In the genomic region with DNA sequence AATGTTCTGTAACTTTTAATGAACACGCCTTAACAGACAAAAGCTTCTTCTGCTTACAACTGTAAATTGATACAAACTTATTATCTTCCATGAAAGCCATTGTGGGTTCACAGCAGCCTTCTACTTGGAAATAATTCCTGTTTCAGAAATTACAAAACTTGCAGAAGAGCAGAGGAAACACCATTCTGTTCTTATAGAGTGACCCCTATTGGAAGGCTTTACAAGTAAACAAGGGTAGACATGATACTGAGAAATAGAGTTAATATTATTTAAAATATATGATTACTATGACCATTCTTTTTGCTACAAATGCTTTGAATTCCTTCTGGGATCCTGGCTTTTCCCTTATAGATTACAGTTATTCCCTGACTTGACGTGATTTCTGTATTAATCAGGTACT, we compare ENCODE assay signal across 21 cellular contexts. TPM values are rescaled to one million over a fixed set of nuclear protein-coding genes. Genes with fewer than 3 reads are reported as not detected.
"Had no signal": no experiment of that assay in that cellular context is flagged by ENCODE, and none has a peak within 500 bp of the region (broad histone marks: within the 10 kb centered on the region; RNA-seq: fewer than 3 reads in every experiment).

No MANE protein-coding gene starts in this region.

- H3K4me1 ChIP-seq: colonic mucosa, gastrocnemius medialis, spleen had no signal

- ATAC-seq: activated CD8-positive, alpha-beta memory T cell treated with anti-CD3 and anti-CD28 coated beads, Interleukin-2, amount 10 ng/mL, durations not matched to agents 7 days and 5 days; gastrocnemius medialis; mucosa of descending colon; sciatic nerve had no signal

- H3K27me3 ChIP-seq: colonic mucosa, gastrocnemius medialis, spleen had no signal

- H3K27ac ChIP-seq: colonic mucosa, gastrocnemius medialis, spleen had no signal

- DNase-seq: activated CD4-positive, alpha-beta memory T cell treated with anti-CD3 and anti-CD28 coated beads, Interleukin-2, amount 10 ng/mL, durations not matched to agents 7 days and 5 days; activated CD4-positive, alpha-beta T cell treated with anti-CD3 and anti-CD28 coated beads for 48 hours; activated CD4-positive, CD25-positive, alpha-beta regulatory T cell; activated CD8-positive, alpha-beta memory T cell treated with anti-CD3 and anti-CD28 coated beads, Interleukin-2, amount 10 ng/mL, durations not matched to agents 7 days and 5 days; activated naive CD8-positive, alpha-beta T cell treated with anti-CD3 and anti-CD28 coated beads for 36 hours; amniotic stem cell; caudate nucleus; colonic mucosa; gastrocnemius medialis; head of caudate nucleus; immature natural killer cell; mucosa of descending colon; naive B cell; spleen; stimulated activated naive CD4-positive, alpha-beta T cell; T-helper 1 cell; T-helper 9 cell had no signal

- H3K4me3 ChIP-seq: colonic mucosa, gastrocnemius medialis, mucosa of descending colon, spleen had no signal

- H3K36me3 ChIP-seq: colonic mucosa, gastrocnemius medialis, spleen had no signal

- H3K9me3 ChIP-seq: colonic mucosa, gastrocnemius medialis, mucosa of descending colon had no signal

RNA-seq across cellular contexts. Expression of gene KCNA4, which starts 32.4 kb away (rescaled TPM):
- total RNA-seq: activated CD4-positive, alpha-beta memory T cell treated with anti-CD3 and anti-CD28 coated beads, Interleukin-2, amount 10 ng/mL, durations not matched to agents 7 days and 5 days; activated CD8-positive, alpha-beta memory T cell treated with anti-CD3 and anti-CD28 coated beads, Interleukin-2, amount 10 ng/mL, durations not matched to agents 7 days and 5 days; activated naive CD8-positive, alpha-beta T cell treated with anti-CD3 and anti-CD28 coated beads for 36 hours; pulmonary artery endothelial cell; spleen had no signal
- polyA plus RNA-seq: esophagus, immature natural killer cell, liver, spleen had no signal
